Comparison of ENCODE assay signal across 16 cellular contexts in the genomic region with DNA sequence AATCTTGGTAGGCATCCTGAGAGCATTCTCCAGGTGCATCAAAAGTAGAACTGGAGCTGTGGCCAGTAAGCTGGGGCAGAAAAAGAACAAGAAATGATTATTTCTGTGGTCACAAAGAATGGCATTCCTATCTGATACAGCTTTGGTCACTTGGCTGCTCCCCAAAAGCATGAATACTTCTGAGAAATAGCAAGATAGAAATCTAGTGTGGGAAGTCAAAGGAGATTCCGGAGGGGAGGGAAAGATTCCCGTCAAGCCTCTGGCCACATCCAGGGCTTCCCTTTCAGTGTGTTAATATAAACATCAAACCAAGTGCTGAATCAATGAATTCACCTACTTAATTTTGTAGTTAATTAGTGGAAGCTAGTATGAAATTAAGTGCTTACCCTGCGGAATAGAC.
DNase-seq lines count a peak whose midpoint lies in the region; FAIRE-seq and TF ChIP-seq lines count a peak whose summit lies in the region.
"Had no signal": no experiment of that assay in that cellular context is flagged by ENCODE, and none has a peak within 500 bp of the region (broad histone marks: within the 10 kb centered on the region; RNA-seq: fewer than 3 reads in every experiment).

No MANE protein-coding gene starts in this region.

- H2BK20ac ChIP-seq in H9 (ENCODE audit: low read depth, low read length, poor library complexity, severe bottlenecking), result no peak overlapping the region

- no peaks in the 10 kb centered on the region for H3K79me2 ChIP-seq in H9 (ENCODE audit: insufficient read depth, low read length)

- no peak overlapping the region for H2BK120ac ChIP-seq in H9 (ENCODE audit: low read depth, low read length, poor library complexity, severe bottlenecking)

- H3K4me2 ChIP-seq in H9 (ENCODE audit: insufficient read depth, insufficient read length, low read length), result no peak overlapping the region

- no peak overlapping the region for H3T11ph ChIP-seq in H9 (ENCODE audit: low read length)

- H4K5ac ChIP-seq in H9 (ENCODE audit: insufficient read length, low read depth, low read length), result no peak overlapping the region

- no peak overlapping the region for H3K23ac ChIP-seq in H9 (ENCODE audit: insufficient read length, low read depth, low read length)

- no peak overlapping the region for H3K27ac Mint-ChIP-seq in H9
- H3K27ac Mint-ChIP-seq: activated B cell treated with CpG ODN at 0.5 μM for 24 hours; activated T-helper 1 cell treated with anti-CD3 and anti-CD28 coated beads, Interleukin-12 subunit alpha, Interleukin-12 subunit beta, Interleukin-2, Interleukin-4 antibody, amounts not matched to agents 30 ng/mL and 10 ng/mL and 1 ng/mL, durations not matched to agents 14 hours and 24 hours and 36 hours had no signal

- no peaks in the 10 kb centered on the region for H3K9me3 ChIP-seq in H9 (ENCODE audit: control insufficient read depth, low read depth, low read length)

- no peaks in the 10 kb centered on the region for H3K9me3 Mint-ChIP-seq in H9
- H3K9me3 Mint-ChIP-seq: activated B cell treated with CpG ODN at 0.5 μM for 24 hours had no signal

- peak; percentile 57 for DNase-seq in HT1080 (ENCODE audit: low read depth)
- DNase-seq in astrocyte of the hippocampus (ENCODE audit: low read depth, low spot score), result peak; percentile 97
- DNase-seq in left kidney (ENCODE audit: low read depth, low spot score), result peak; percentile 68
- peak; percentile 68 for DNase-seq in urothelium cell line (ENCODE audit: low spot score)
- no peak for DNase-seq in GDM1 (lab: John Stamatoyannopoulos, UW)
- no peak for DNase-seq in H9
- no peak for DNase-seq in posterior cingulate gyrus
- DNase-seq: activated B cell treated with CpG ODN at 0.5 μM for 24 hours; activated CD8-positive, alpha-beta memory T cell treated with anti-CD3 and anti-CD28 coated beads for 24 hours; NCI-H1048; NCI-H2171; right cardiac atrium had no signal

- no peaks in the 10 kb centered on the region for H4K20me1 ChIP-seq in H9 (ENCODE audit: control insufficient read depth, insufficient read depth, insufficient read length)

- peaks cover 4 to 5% of the 10 kb centered on the region in 2 experiments; a peak in 3 of 4 replicates for H3K4me1 Mint-ChIP-seq in H9
- H3K4me1 Mint-ChIP-seq: activated B cell treated with CpG ODN at 0.5 μM for 24 hours had no signal

- no peaks in the 10 kb centered on the region for H3K4me1 ChIP-seq in H9 (ENCODE audit: insufficient read depth, low read length)

- no peak overlapping the region for H4K91ac ChIP-seq in H9 (ENCODE audit: insufficient read length, low read depth, low read length)

- H4K8ac ChIP-seq in H9 (replicated peaks; ENCODE audit: insufficient read length, low read depth, low read length), result no peak overlapping the region

- H3K27ac ChIP-seq in H9 (ENCODE audit: insufficient read length, low read depth, low read length), result no peak overlapping the region
- H3K27ac ChIP-seq: C4-2B had no signal

- peaks cover 3% of the 10 kb centered on the region for H3K27me3 Mint-ChIP-seq in H9 (ENCODE audit: low read depth)
- H3K27me3 Mint-ChIP-seq: activated B cell treated with CpG ODN at 0.5 μM for 24 hours had no signal

- no peaks in the 10 kb centered on the region for H3K23me2 ChIP-seq in H9 (ENCODE audit: insufficient read length, low read depth, low read length, poor library complexity, severe bottlenecking)

- no peak for FAIRE-seq in urothelium cell line (lab: Jason Lieb, UNC)
- FAIRE-seq: colon, K562 had no signal

- H2AFZ ChIP-seq in H9 (ENCODE audit: low read length), result no peak overlapping the region

- no peaks in the 10 kb centered on the region for H3K36me3 Mint-ChIP-seq in H9 (ENCODE audit: insufficient read depth in 1 of 3, low read depth in 3 of 3)

- WGBS in H9 (ENCODE audit: extremely low coverage, insufficient read length, low lambda C conversion rate), result no CpG with 5 or more reads among the region's 3 CpGs

- no peak overlapping the region for H3K18ac ChIP-seq in H9 (ENCODE audit: insufficient read length, low read depth, low read length)

- no peak overlapping the region for H2BK5ac ChIP-seq in H9 (ENCODE audit: insufficient read length, low read length)

- no peak overlapping the region for H3K14ac ChIP-seq in H9 (ENCODE audit: insufficient read depth, low read length)

- no peak overlapping the region for H3K4ac ChIP-seq in H9 (ENCODE audit: low read depth, low read length)

- intact Hi-C loops in posterior cingulate gyrus (cut with DNase I), result no loop called here

- H3K79me1 ChIP-seq in H9 (ENCODE audit: insufficient read depth, low read depth, low read length, poor library complexity, severe bottlenecking), result no peaks in the 10 kb centered on the region

- no peak overlapping the region for H2BK15ac ChIP-seq in H9 (ENCODE audit: low read depth, low read length)

- H2AK5ac ChIP-seq in H9 (ENCODE audit: insufficient read length, low read length), result no peak overlapping the region

- TF ChIP-seq CTCF in H9 (conservative IDR thresholded peaks at IDR 0.05), result no peak

- no peaks in the 10 kb centered on the region for H3K27me3 ChIP-seq in H9 (ENCODE audit: insufficient read depth, low read length)

- H3K9ac ChIP-seq in H9 (ENCODE audit: extremely low read depth, insufficient read length, low read length), result no peak overlapping the region

- no peak overlapping the region for H2BK12ac ChIP-seq in H9 (ENCODE audit: insufficient read length, low read depth, low read length)

- H3K4me3 Mint-ChIP-seq in H9, result no peak overlapping the region
- H3K4me3 Mint-ChIP-seq: activated B cell treated with CpG ODN at 0.5 μM for 24 hours; activated T-helper 1 cell treated with anti-CD3 and anti-CD28 coated beads, Interleukin-12 subunit alpha, Interleukin-12 subunit beta, Interleukin-2, Interleukin-4 antibody, amounts not matched to agents 30 ng/mL and 10 ng/mL and 1 ng/mL, durations not matched to agents 14 hours and 24 hours and 36 hours had no signal

- H3K56ac ChIP-seq in H9 (ENCODE audit: insufficient read length, low read depth, low read length), result no peak overlapping the region

Comparison
In these comparisons a context has a peak if more than half of its experiments do, and no peak if none do; other contexts are left out.
1. DNase-seq: peak in HT1080 (single experiment), astrocyte of the hippocampus (single experiment), left kidney (single experiment) and urothelium cell line (single experiment); none in GDM1 (single experiment), H9 (single experiment) and posterior cingulate gyrus (0 of 10).